1 cellular context compared by ENCODE assay signal in the genomic region with DNA sequence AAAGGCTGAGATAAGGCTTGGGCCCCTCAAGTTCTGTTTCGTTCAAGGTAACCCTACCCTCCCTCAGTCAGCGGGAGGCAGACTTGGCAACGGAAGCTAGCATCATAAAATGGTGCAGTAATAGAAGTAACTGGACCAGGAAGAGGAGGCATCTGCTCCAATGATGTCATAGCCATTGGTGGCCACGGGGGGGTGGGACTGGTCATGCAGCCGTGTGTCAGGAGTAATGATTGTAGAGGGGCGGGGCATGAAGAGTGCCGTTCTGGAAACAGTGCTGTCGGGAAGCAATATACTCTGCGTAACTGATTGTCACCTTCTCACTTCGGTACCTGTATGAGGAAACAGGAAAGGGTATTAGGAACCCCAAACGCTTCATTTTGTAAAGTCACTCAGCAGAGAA.
TF ChIP-seq lines count a peak whose summit lies in the region.

No MANE protein-coding gene starts in this region.

TF ChIP-seq in HEK293, 187 proteins besides CTCF, POLR2A, EP300 and RAD21 (continued from another document and continues in another):
- TF ChIP-seq ELK4 (IDR thresholded peaks at IDR 0.05; ENCODE audit: borderline replicate concordance, low read depth, low read length) (no peak), ZNF664 (tag by site-specific recombination; IDR thresholded peaks at IDR 0.05) (no peak), ZNF148 (tag by site-specific recombination; IDR thresholded peaks at IDR 0.05; ENCODE audit: borderline replicate concordance) (no peak), GLIS1 (tag by site-specific recombination; IDR thresholded peaks at IDR 0.05) (no peak), ZBTB17 (tag by site-specific recombination; IDR thresholded peaks at IDR 0.05) (no peak; the same call in 1 of the 2 replicates), WT1 (tag by site-specific recombination; IDR thresholded peaks at IDR 0.05) (no peak), ZNF549 (tag by site-specific recombination; IDR thresholded peaks at IDR 0.05) (no peak), ZBTB1 (tag by site-specific recombination; IDR thresholded peaks at IDR 0.05) (no peak), ZNF658 (tag by site-specific recombination; IDR thresholded peaks at IDR 0.05) (no peak), ZFHX2 (tag by site-specific recombination; conservative IDR thresholded peaks at IDR 0.05) (no peak), ZBTB44 (tag by site-specific recombination; IDR thresholded peaks at IDR 0.05) (no peak), ZNF211 (tag by site-specific recombination; IDR thresholded peaks at IDR 0.05; ENCODE audit: low read depth) (no peak), ZNF510 (tag by site-specific recombination; IDR thresholded peaks at IDR 0.05; ENCODE audit: insufficient replicate concordance) (no peak), ZNF112 (tag by site-specific recombination; IDR thresholded peaks at IDR 0.05) (no peak), ZNF157 (tag by site-specific recombination; IDR thresholded peaks at IDR 0.05) (no peak), ZSCAN16 (tag by site-specific recombination; IDR thresholded peaks at IDR 0.05) (no peak), ZBTB26 (tag by site-specific recombination; optimal IDR thresholded peaks at IDR 0.05) (no peak), ZNF335 (tag by site-specific recombination; conservative IDR thresholded peaks at IDR 0.05) (no peak), ZNF449 (tag by site-specific recombination; IDR thresholded peaks at IDR 0.05) (no peak), BCL6B (tag by site-specific recombination; IDR thresholded peaks at IDR 0.05) (no peak), ZNF548 (tag by site-specific recombination; IDR thresholded peaks at IDR 0.05) (no peak), GLIS2 (tag by site-specific recombination; IDR thresholded peaks at IDR 0.05) (no peak), MEIS1 (CRISPR knock-in tag; IDR thresholded peaks at IDR 0.05; ENCODE audit: borderline replicate concordance) (no peak), ZNF18 (tag by site-specific recombination; IDR thresholded peaks at IDR 0.05) (no peak), PBX3 (CRISPR knock-in tag; IDR thresholded peaks at IDR 0.05) (no peak), KLF7 (tag by site-specific recombination; IDR thresholded peaks at IDR 0.05; ENCODE audit: borderline replicate concordance) (no peak), TCF7L2 (IDR thresholded peaks at IDR 0.05; ENCODE audit: borderline replicate concordance, low read depth, low read length) (no peak), ZBTB48 (tag by site-specific recombination; IDR thresholded peaks at IDR 0.05) (no peak), ZNF214 (tag by site-specific recombination; IDR thresholded peaks at IDR 0.05; ENCODE audit: borderline replicate concordance) (no peak), ZNF423 (tag by site-specific recombination; IDR thresholded peaks at IDR 0.05) (no peak)
- TF ChIP-seq, protein P1, sequence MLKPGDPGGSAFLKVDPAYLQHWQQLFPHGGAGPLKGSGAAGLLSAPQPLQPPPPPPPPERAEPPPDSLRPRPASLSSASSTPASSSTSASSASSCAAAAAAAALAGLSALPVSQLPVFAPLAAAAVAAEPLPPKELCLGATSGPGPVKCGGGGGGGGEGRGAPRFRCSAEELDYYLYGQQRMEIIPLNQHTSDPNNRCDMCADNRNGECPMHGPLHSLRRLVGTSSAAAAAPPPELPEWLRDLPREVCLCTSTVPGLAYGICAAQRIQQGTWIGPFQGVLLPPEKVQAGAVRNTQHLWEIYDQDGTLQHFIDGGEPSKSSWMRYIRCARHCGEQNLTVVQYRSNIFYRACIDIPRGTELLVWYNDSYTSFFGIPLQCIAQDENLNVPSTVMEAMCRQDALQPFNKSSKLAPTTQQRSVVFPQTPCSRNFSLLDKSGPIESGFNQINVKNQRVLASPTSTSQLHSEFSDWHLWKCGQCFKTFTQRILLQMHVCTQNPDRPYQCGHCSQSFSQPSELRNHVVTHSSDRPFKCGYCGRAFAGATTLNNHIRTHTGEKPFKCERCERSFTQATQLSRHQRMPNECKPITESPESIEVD (tag by site-specific recombination; IDR thresholded peaks at IDR 0.05): no peak
- TF ChIP-seq, protein P2, sequence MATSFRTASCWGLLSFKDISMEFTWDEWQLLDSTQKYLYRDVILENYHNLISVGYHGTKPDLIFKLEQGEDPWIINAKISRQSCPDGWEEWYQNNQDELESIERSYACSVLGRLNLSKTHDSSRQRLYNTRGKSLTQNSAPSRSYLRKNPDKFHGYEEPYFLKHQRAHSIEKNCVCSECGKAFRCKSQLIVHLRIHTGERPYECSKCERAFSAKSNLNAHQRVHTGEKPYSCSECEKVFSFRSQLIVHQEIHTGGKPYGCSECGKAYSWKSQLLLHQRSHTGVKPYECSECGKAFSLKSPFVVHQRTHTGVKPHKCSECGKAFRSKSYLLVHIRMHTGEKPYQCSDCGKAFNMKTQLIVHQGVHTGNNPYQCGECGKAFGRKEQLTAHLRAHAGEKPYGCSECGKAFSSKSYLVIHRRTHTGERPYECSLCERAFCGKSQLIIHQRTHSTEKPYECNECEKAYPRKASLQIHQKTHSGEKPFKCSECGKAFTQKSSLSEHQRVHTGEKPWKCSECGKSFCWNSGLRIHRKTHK (tag by site-specific recombination; IDR thresholded peaks at IDR 0.05): no peak
- TF ChIP-seq, protein P3, sequence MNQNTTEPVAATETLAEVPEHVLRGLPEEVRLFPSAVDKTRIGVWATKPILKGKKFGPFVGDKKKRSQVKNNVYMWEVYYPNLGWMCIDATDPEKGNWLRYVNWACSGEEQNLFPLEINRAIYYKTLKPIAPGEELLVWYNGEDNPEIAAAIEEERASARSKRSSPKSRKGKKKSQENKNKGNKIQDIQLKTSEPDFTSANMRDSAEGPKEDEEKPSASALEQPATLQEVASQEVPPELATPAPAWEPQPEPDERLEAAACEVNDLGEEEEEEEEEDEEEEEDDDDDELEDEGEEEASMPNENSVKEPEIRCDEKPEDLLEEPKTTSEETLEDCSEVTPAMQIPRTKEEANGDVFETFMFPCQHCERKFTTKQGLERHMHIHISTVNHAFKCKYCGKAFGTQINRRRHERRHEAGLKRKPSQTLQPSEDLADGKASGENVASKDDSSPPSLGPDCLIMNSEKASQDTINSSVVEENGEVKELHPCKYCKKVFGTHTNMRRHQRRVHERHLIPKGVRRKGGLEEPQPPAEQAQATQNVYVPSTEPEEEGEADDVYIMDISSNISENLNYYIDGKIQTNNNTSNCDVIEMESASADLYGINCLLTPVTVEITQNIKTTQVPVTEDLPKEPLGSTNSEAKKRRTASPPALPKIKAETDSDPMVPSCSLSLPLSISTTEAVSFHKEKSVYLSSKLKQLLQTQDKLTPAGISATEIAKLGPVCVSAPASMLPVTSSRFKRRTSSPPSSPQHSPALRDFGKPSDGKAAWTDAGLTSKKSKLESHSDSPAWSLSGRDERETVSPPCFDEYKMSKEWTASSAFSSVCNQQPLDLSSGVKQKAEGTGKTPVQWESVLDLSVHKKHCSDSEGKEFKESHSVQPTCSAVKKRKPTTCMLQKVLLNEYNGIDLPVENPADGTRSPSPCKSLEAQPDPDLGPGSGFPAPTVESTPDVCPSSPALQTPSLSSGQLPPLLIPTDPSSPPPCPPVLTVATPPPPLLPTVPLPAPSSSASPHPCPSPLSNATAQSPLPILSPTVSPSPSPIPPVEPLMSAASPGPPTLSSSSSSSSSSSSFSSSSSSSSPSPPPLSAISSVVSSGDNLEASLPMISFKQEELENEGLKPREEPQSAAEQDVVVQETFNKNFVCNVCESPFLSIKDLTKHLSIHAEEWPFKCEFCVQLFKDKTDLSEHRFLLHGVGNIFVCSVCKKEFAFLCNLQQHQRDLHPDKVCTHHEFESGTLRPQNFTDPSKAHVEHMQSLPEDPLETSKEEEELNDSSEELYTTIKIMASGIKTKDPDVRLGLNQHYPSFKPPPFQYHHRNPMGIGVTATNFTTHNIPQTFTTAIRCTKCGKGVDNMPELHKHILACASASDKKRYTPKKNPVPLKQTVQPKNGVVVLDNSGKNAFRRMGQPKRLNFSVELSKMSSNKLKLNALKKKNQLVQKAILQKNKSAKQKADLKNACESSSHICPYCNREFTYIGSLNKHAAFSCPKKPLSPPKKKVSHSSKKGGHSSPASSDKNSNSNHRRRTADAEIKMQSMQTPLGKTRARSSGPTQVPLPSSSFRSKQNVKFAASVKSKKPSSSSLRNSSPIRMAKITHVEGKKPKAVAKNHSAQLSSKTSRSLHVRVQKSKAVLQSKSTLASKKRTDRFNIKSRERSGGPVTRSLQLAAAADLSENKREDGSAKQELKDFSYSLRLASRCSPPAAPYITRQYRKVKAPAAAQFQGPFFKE (tag by site-specific recombination; IDR thresholded peaks at IDR 0.05; ENCODE audit: borderline replicate concordance): no peak
